Comparison of ENCODE assay signal across 1 cellular context in genomic region chr7:35799846-35800717, GRCh38.
TF ChIP-seq lines count a peak whose summit lies in the region.

No MANE protein-coding gene starts in this region.

TF ChIP-seq in HepG2, 621 proteins besides CTCF, POLR2A, EP300 and RAD21 (continued from another document and continues in another):
- TF ChIP-seq ZNF407 (CRISPR knock-in tag; IDR thresholded peaks at IDR 0.05; ENCODE audit: not compliant biosample characterization), result no peak
- no peak for TF ChIP-seq ZBTB33 (CRISPR knock-in tag; IDR thresholded peaks at IDR 0.05)
- no peak for TF ChIP-seq RBM22 (optimal IDR thresholded peaks at IDR 0.05; ENCODE audit: low read length)
- TF ChIP-seq NFRKB (IDR thresholded peaks at IDR 0.05), result no peak
- TF ChIP-seq KLF13 (CRISPR knock-in tag; IDR thresholded peaks at IDR 0.05), result no peak
- peak; percentile 76; the same call in 1 of the 2 replicates for TF ChIP-seq KLF12 (CRISPR knock-in tag; IDR thresholded peaks at IDR 0.05; ENCODE audit: borderline replicate concordance)
- TF ChIP-seq ZNF282 (IDR thresholded peaks at IDR 0.05; ENCODE audit: partially characterized antibody), result no peak
- no peak for TF ChIP-seq ZNF773 (CRISPR knock-in tag; IDR thresholded peaks at IDR 0.05; ENCODE audit: borderline replicate concordance)
- no peak for TF ChIP-seq RFX5 (IDR thresholded peaks at IDR 0.05; ENCODE audit: low read depth, low read length)
- no peak for TF ChIP-seq NBN (conservative IDR thresholded peaks at IDR 0.05)
- TF ChIP-seq ISL2 (CRISPR knock-in tag; IDR thresholded peaks at IDR 0.05), result no peak; the same call in 1 of the 2 replicates
- TF ChIP-seq CENPBD1 (CRISPR knock-in tag; IDR thresholded peaks at IDR 0.05; ENCODE audit: borderline replicate concordance, low read depth), result no peak
- no peak for TF ChIP-seq POGZ (CRISPR knock-in tag; IDR thresholded peaks at IDR 0.05)
- TF ChIP-seq POGK (CRISPR knock-in tag; conservative IDR thresholded peaks at IDR 0.05), result peak; percentile 64; the same call in 1 of the 2 replicates
- no peak for TF ChIP-seq ATM (IDR thresholded peaks at IDR 0.05; ENCODE audit: borderline replicate concordance)
- TF ChIP-seq THAP9 (CRISPR knock-in tag; IDR thresholded peaks at IDR 0.05; ENCODE audit: borderline replicate concordance), result 0 out of 2 replicates have a peak, but pooled peaks have one; percentile 59
- no peak for TF ChIP-seq GMEB2 (CRISPR knock-in tag; IDR thresholded peaks at IDR 0.05; ENCODE audit: low read depth)
- TF ChIP-seq ZNF678 (CRISPR knock-in tag; IDR thresholded peaks at IDR 0.05), result no peak
- TF ChIP-seq ZFAT (CRISPR knock-in tag; conservative IDR thresholded peaks at IDR 0.05), result no peak
- TF ChIP-seq SNAPC4 (CRISPR knock-in tag; IDR thresholded peaks at IDR 0.05), result no peak
- TF ChIP-seq NR2F2 (IDR thresholded peaks at IDR 0.05; ENCODE audit: borderline replicate concordance, low read depth), result no peak
- no peak for TF ChIP-seq MTF2 (CRISPR knock-in tag; IDR thresholded peaks at IDR 0.05; ENCODE audit: borderline replicate concordance)
- no peak for TF ChIP-seq CBX1 (IDR thresholded peaks at IDR 0.05; ENCODE audit: low read depth)
- no peak for TF ChIP-seq USF2 (IDR thresholded peaks at IDR 0.05; ENCODE audit: low read depth, low read length)
- TF ChIP-seq USF2 (CRISPR knock-in tag; IDR thresholded peaks at IDR 0.05; ENCODE audit: borderline replicate concordance), result no peak
- no peak; the same call in 1 of the 2 replicates for TF ChIP-seq NFIC (IDR thresholded peaks at IDR 0.05; ENCODE audit: low read length)
- TF ChIP-seq RCOR2 (CRISPR knock-in tag; IDR thresholded peaks at IDR 0.05), result no peak
- no peak for TF ChIP-seq PBX3 (CRISPR knock-in tag; IDR thresholded peaks at IDR 0.05; ENCODE audit: borderline replicate concordance)
